Comparison of ENCODE assay signal across 16 cellular contexts in genomic region chr4:89928867-89929266, GRCh38. TPM values are rescaled to one million over a fixed set of nuclear protein-coding genes. Genes with fewer than 3 reads are reported as not detected.
"Had no signal": no experiment of that assay in that cellular context is flagged by ENCODE, and none has a peak within 500 bp of the region (broad histone marks: within the 10 kb centered on the region; RNA-seq: fewer than 3 reads in every experiment).

No MANE protein-coding gene starts in this region.

- H3K9me3 Mint-ChIP-seq: activated CD8-positive, alpha-beta T cell treated with anti-CD3 and anti-CD28 coated beads for 36 hours had no signal

- H3K4me1 Mint-ChIP-seq: stimulated activated memory B cell treated with anti-CD40 and anti-IgM and Interleukin-4, amounts not matched to agents 10 μg/mL and 1 μg/mL and 100 μg/mL, for 72 hours had no signal

- H3K36me3 Mint-ChIP-seq: stimulated activated memory B cell treated with anti-CD40 and anti-IgM and Interleukin-4, amounts not matched to agents 10 μg/mL and 1 μg/mL and 100 μg/mL, for 72 hours had no signal

- H3K27me3 Mint-ChIP-seq: naive B cell had no signal

- ATAC-seq: lower lobe of right lung; mucosa of descending colon; stimulated activated memory B cell treated with anti-CD40 and anti-IgM and Interleukin-4, amounts not matched to agents 10 μg/mL and 1 μg/mL and 100 μg/mL, for 72 hours had no signal

- FAIRE-seq: colon, kidney had no signal

- H3K4me3 Mint-ChIP-seq: naive B cell; stimulated activated memory B cell treated with anti-CD40 and anti-IgM and Interleukin-4, amounts not matched to agents 10 μg/mL and 1 μg/mL and 100 μg/mL, for 72 hours had no signal

- DNase-seq: activated CD4-positive, alpha-beta T cell treated with anti-CD3 and anti-CD28 coated beads for 1 hour; activated gamma-delta T cell treated with Interleukin-2 at 50 U/mL for 16 hours; activated T-cell treated with anti-CD3 and anti-CD28 coated beads for 4 hours; foreskin melanocyte; kidney; lower lobe of right lung; mesendoderm; mucosa of descending colon; naive B cell; nucleus accumbens; stimulated activated CD4-positive, alpha-beta T cell treated with anti-CD3 and anti-CD28 coated beads, Interleukin-2, amount 100 ng/mL, for 24 hours; upper lobe of left lung had no signal

- H3K27ac Mint-ChIP-seq: activated naive CD4-positive, alpha-beta T cell treated with anti-CD3 and anti-CD28 coated beads, Interleukin-2, amount 50 U/mL, for 24 hours; stimulated activated memory B cell treated with anti-CD40 and anti-IgM and Interleukin-4, amounts not matched to agents 10 μg/mL and 1 μg/mL and 100 μg/mL, for 72 hours had no signal

RNA-seq across cellular contexts. Expression of gene MMRN1, which starts 34.2 kb away (rescaled TPM):
- total RNA-seq: activated CD8-positive, alpha-beta T cell treated with anti-CD3 and anti-CD28 coated beads for 36 hours had no signal
